31 cellular contexts compared by ENCODE assay signal in the genomic region with DNA sequence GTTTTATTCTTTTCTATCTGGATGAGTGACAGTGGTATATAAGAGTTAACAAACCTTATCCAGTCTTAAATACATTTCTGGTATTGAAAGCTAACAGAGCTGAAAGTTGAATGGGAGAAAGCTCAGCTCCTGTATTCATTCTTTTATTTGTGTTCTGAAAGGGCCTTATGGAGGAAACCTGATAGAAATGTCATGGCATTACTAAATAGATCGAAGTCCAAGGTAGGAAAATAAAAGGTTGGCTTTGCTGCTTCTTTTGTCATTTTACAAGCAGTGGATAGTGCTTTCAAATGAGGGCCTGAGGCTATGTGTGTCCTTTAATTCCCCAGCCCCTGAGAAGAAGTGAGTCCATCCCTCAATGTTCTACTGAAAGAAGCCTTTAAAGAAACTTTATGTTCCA.
"Had no signal": no experiment of that assay in that cellular context is flagged by ENCODE, and none has a peak within 500 bp of the region (broad histone marks: within the 10 kb centered on the region; RNA-seq: fewer than 3 reads in every experiment).

No MANE protein-coding gene starts in this region.

- H3K27me3 Mint-ChIP-seq: activated B cell treated with CpG ODN at 0.5 μM for 24 hours; activated CD4-positive, alpha-beta memory T cell treated with anti-CD3 and anti-CD28 coated beads for 36 hours had no signal

- H3K4me1 ChIP-seq: adrenal gland, body of pancreas, breast epithelium, Peyer's patch had no signal

- H3K27ac ChIP-seq: adrenal gland, body of pancreas, breast epithelium, Peyer's patch, RWPE1, SK-N-MC had no signal

- H3K36me3 ChIP-seq: adrenal gland, breast epithelium, Peyer's patch had no signal

- ATAC-seq: activated naive CD4-positive, alpha-beta T cell treated with anti-CD3 and anti-CD28 coated beads, Interleukin-2, amount 50 U/mL, for 72 hours; activated T-cell treated with anti-CD3 and anti-CD28 coated beads, Interleukin-2, amount 50 U/mL, for 4 hours; body of pancreas; K562; PC-3; Right ventricle myocardium inferior had no signal

- H3K4me3 ChIP-seq: adrenal gland, body of pancreas, breast epithelium, K562, Peyer's patch, SK-N-MC had no signal

- H3K27ac Mint-ChIP-seq: activated B cell treated with CpG ODN at 0.5 μM for 24 hours; activated CD4-positive, alpha-beta memory T cell treated with anti-CD3 and anti-CD28 coated beads for 36 hours; activated naive CD4-positive, alpha-beta T cell treated with anti-CD3 and anti-CD28 coated beads for 36 hours; activated naive CD4-positive, alpha-beta T cell treated with anti-CD3 and anti-CD28 coated beads, Interleukin-2, amount 50 U/mL, for 72 hours; activated T-helper 1 cell treated with anti-CD3 and anti-CD28 coated beads, Interleukin-12 subunit alpha, Interleukin-12 subunit beta, Interleukin-2, Interleukin-4 antibody, amounts not matched to agents 30 ng/mL and 10 ng/mL and 1 ng/mL, durations not matched to agents 14 hours and 24 hours and 36 hours had no signal

- H3K4me3 Mint-ChIP-seq: activated B cell treated with CpG ODN at 0.5 μM for 24 hours; activated CD4-positive, alpha-beta memory T cell treated with anti-CD3 and anti-CD28 coated beads for 36 hours; activated naive CD4-positive, alpha-beta T cell treated with anti-CD3 and anti-CD28 coated beads for 36 hours; activated T-cell treated with anti-CD3 and anti-CD28 coated beads, Interleukin-2, amount 50 U/mL, for 4 hours; activated T-helper 1 cell treated with anti-CD3 and anti-CD28 coated beads, Interleukin-12 subunit alpha, Interleukin-12 subunit beta, Interleukin-2, Interleukin-4 antibody, amounts not matched to agents 30 ng/mL and 10 ng/mL and 1 ng/mL, durations not matched to agents 14 hours and 24 hours and 36 hours had no signal

- H3K4me1 Mint-ChIP-seq: activated B cell treated with CpG ODN at 0.5 μM for 24 hours had no signal

- H3K9me3 Mint-ChIP-seq: activated naive CD4-positive, alpha-beta T cell treated with anti-CD3 and anti-CD28 coated beads for 36 hours; activated T-cell treated with anti-CD3 and anti-CD28 coated beads, Interleukin-2, amount 50 U/mL, for 4 hours; activated T-helper 1 cell treated with anti-CD3 and anti-CD28 coated beads, Interleukin-12 subunit alpha, Interleukin-12 subunit beta, Interleukin-2, Interleukin-4 antibody, amounts not matched to agents 30 ng/mL and 10 ng/mL and 1 ng/mL, durations not matched to agents 14 hours and 24 hours and 36 hours had no signal

- H3K36me3 Mint-ChIP-seq: activated CD4-positive, alpha-beta memory T cell treated with anti-CD3 and anti-CD28 coated beads for 36 hours; activated naive CD4-positive, alpha-beta T cell treated with anti-CD3 and anti-CD28 coated beads, Interleukin-2, amount 50 U/mL, for 72 hours had no signal

- H3K27me3 ChIP-seq: adrenal gland, body of pancreas, breast epithelium, Peyer's patch had no signal

- H3K9me3 ChIP-seq: adrenal gland, body of pancreas, breast epithelium, Peyer's patch had no signal

- DNase-seq: activated B cell treated with CpG ODN at 0.5 μM for 24 hours; activated CD4-positive, alpha-beta memory T cell treated with anti-CD3 and anti-CD28 coated beads for 36 hours; activated CD4-positive, alpha-beta T cell treated with anti-CD3 and anti-CD28 coated beads for 4 hours; activated CD4-positive, alpha-beta T cell treated with anti-CD3 and anti-CD28 coated beads, Interleukin-2, amount 50 U/mL, for 1 hour; activated CD4-positive, CD25-positive, alpha-beta regulatory T cell treated with anti-CD3 and anti-CD28 coated beads, Interleukin-2, amount 50 U/mL, for 72 hours; activated CD8-positive, alpha-beta memory T cell treated with anti-CD3 and anti-CD28 coated beads, Interleukin-2, amount 50 U/mL, for 4 hours; activated gamma-delta T cell treated with Interleukin-2 at 50 U/mL for 16 hours; activated naive CD4-positive, alpha-beta T cell treated with anti-CD3 and anti-CD28 coated beads for 36 hours; activated T-cell treated with anti-CD3 and anti-CD28 coated beads for 4 hours; activated T-cell treated with anti-CD3 and anti-CD28 coated beads, Interleukin-2, amount 50 U/mL, for 4 hours; adrenal gland; body of pancreas; NCI-H1092 treated with DMSO at 0.1 percent for 48 hours; NCI-H1417; NCI-H146; NCI-H187; NCI-H2029 treated with DMSO at 0.1 percent for 48 hours; NCI-H2107; NCI-H2171; NCI-H2227 treated with DMSO at 0.1 percent for 48 hours; PC-3; Peyer's patch; SIG-M5; T1000 had no signal
